In genomic region chr11:61897387-61898246, GRCh38 we compare ENCODE assay signal across 8 cellular contexts.
A peak's percentile ranks its signal among the peaks of the same experiment; 100 is the strongest.
DNase-seq lines count a peak whose midpoint lies in the region; ATAC-seq and TF ChIP-seq lines count a peak whose summit lies in the region.

No MANE protein-coding gene starts in this region.

- DNase-seq in NCI-H2196 treated with DMSO at 0.1 percent for 48 hours (lab: John Stamatoyannopoulos, UW; ENCODE audit: unreplicated experiment) (peak; percentile 18), caudate nucleus (lab: John Stamatoyannopoulos, UW) (peak in 57 of 61 donors; percentile 15 to 85 (median 64))
- peak; percentile 84 for DNase-seq in activated CD4-positive, CD25-positive, alpha-beta regulatory T cell treated with anti-CD3 and anti-CD28 coated beads, Interleukin-2, amount 50 U/mL, for 72 hours
- DNase-seq in stimulated activated CD4-positive, alpha-beta T cell treated with anti-CD3 and anti-CD28 coated beads, Interleukin-2, amount 100 ng/mL, for 48 hours, result peak; percentile 79 to 85

- H3K27me3 ChIP-seq in layer of hippocampus (ENCODE audit: control insufficient read depth, insufficient read depth, low read length), result no peaks in the 10 kb centered on the region

- H3K27ac ChIP-seq in 22Rv1 (no peak overlapping the region), caudate nucleus (ENCODE audit: low read depth, low read length) (peak overlapping the region; percentile 40), layer of hippocampus (ENCODE audit: low read depth, low read length) (peak overlapping the region; percentile 81)

- ATAC-seq in GM18511 (IDR thresholded peaks at IDR 0.05; ENCODE audit: unreplicated experiment) (peak; percentile 56), HG03196 (IDR thresholded peaks at IDR 0.05; ENCODE audit: unreplicated experiment) (no peak)

- peak; percentile 91 for TF ChIP-seq CTCF in 22Rv1 (IDR thresholded peaks at IDR 0.05)

Comparison
In these comparisons a context has a peak if more than half of its experiments do, and no peak if none do; other contexts are left out.
1. DNase-seq: peak in every context shown above with its lines; median percentile 84 in activated CD4-positive, CD25-positive, alpha-beta regulatory T cell treated with anti-CD3 and anti-CD28 coated beads, Interleukin-2, amount 50 U/mL, for 72 hours; 82 in stimulated activated CD4-positive, alpha-beta T cell treated with anti-CD3 and anti-CD28 coated beads, Interleukin-2, amount 100 ng/mL, for 48 hours; 64 in caudate nucleus; 18 in NCI-H2196 treated with DMSO at 0.1 percent for 48 hours.